In genomic region chr19:37654833-37655688, GRCh38 we compare ENCODE assay signal across 1 cellular context.
TF ChIP-seq lines count a peak whose summit lies in the region.

TSS of gene ZFP30 (minus strand) at chr19:37655465. CDS start at chr19:37647822, 7,643 bp downstream.

TF ChIP-seq in HEK293, 187 proteins besides CTCF, POLR2A, EP300 and RAD21 (continued from another document and continues in another):
- peak; percentile 82; the same call in 1 of the 2 replicates for TF ChIP-seq HIC1 (tag by site-specific recombination; IDR thresholded peaks at IDR 0.05)
- no peak for TF ChIP-seq TRIM28 (IDR thresholded peaks at IDR 0.05; ENCODE audit: borderline replicate concordance, low read length)
- TF ChIP-seq ZNF274 (IDR thresholded peaks at IDR 0.05; ENCODE audit: low read length): no peak
- no peak for TF ChIP-seq ZNF274 (tag by site-specific recombination; IDR thresholded peaks at IDR 0.05; ENCODE audit: borderline replicate concordance)
- no peak for TF ChIP-seq ZNF433 (tag by site-specific recombination; IDR thresholded peaks at IDR 0.05; ENCODE audit: low read depth)
- TF ChIP-seq PRDM1 (tag by site-specific recombination; IDR thresholded peaks at IDR 0.05): no peak
- TF ChIP-seq ZNF514 (tag by site-specific recombination; IDR thresholded peaks at IDR 0.05): no peak
- TF ChIP-seq ZNF707 (tag by site-specific recombination; IDR thresholded peaks at IDR 0.05): peak; percentile 36; the same call in 1 of the 2 replicates
- TF ChIP-seq IKZF3 (tag by site-specific recombination; IDR thresholded peaks at IDR 0.05): no peak; the same call in 1 of the 2 replicates
- TF ChIP-seq ZNF140 (tag by site-specific recombination; IDR thresholded peaks at IDR 0.05): no peak
- TF ChIP-seq MYNN (tag by site-specific recombination; IDR thresholded peaks at IDR 0.05; ENCODE audit: borderline replicate concordance): peak; percentile 28
- 0 out of 2 replicates have a peak, but pooled peaks have one; percentile 1 for TF ChIP-seq ZNF596 (tag by site-specific recombination; IDR thresholded peaks at IDR 0.05)
- TF ChIP-seq KLF7 (tag by site-specific recombination; IDR thresholded peaks at IDR 0.05; ENCODE audit: borderline replicate concordance): peak; percentile 73; the same call in 1 of the 2 replicates
- TF ChIP-seq SALL2 (tag by site-specific recombination; IDR thresholded peaks at IDR 0.05; ENCODE audit: borderline replicate concordance): no peak
- TF ChIP-seq ZNF510 (tag by site-specific recombination; IDR thresholded peaks at IDR 0.05; ENCODE audit: insufficient replicate concordance): no peak
- no peak for TF ChIP-seq ZNF26 (tag by site-specific recombination; IDR thresholded peaks at IDR 0.05)
- no peak for TF ChIP-seq GLI4 (tag by site-specific recombination; IDR thresholded peaks at IDR 0.05)
- TF ChIP-seq ZBTB1 (tag by site-specific recombination; IDR thresholded peaks at IDR 0.05): peak; percentile 64; the same call in 1 of the 2 replicates
- TF ChIP-seq ZNF2 (tag by site-specific recombination; IDR thresholded peaks at IDR 0.05): peak; percentile 92; the same call in 1 of the 2 replicates
- TF ChIP-seq ZNF558 (tag by site-specific recombination; IDR thresholded peaks at IDR 0.05): 0 out of 2 replicates have a peak, but pooled peaks have one; percentile 47
- TF ChIP-seq ZNF202 (tag by site-specific recombination; IDR thresholded peaks at IDR 0.05; ENCODE audit: borderline replicate concordance): no peak
- peak; percentile 99 for TF ChIP-seq REST (tag by site-specific recombination; IDR thresholded peaks at IDR 0.05)
- peak; percentile 95 for TF ChIP-seq ZBTB26 (tag by site-specific recombination; optimal IDR thresholded peaks at IDR 0.05)
- peak; percentile 57; the same call in 1 of the 2 replicates for TF ChIP-seq ZNF843 (tag by site-specific recombination; IDR thresholded peaks at IDR 0.05)
- peak; percentile 92 for TF ChIP-seq ZBTB8A (tag by site-specific recombination; IDR thresholded peaks at IDR 0.05)
- TF ChIP-seq ZNF362 (tag by site-specific recombination; IDR thresholded peaks at IDR 0.05): no peak
- no peak for TF ChIP-seq ZNF621 (tag by site-specific recombination; IDR thresholded peaks at IDR 0.05)
- no peak for TF ChIP-seq ZNF37A (tag by site-specific recombination; IDR thresholded peaks at IDR 0.05)
- TF ChIP-seq GLIS2 (tag by site-specific recombination; IDR thresholded peaks at IDR 0.05): peak; percentile 18; the same call in 1 of the 2 replicates
- TF ChIP-seq ZNF391 (tag by site-specific recombination; IDR thresholded peaks at IDR 0.05; ENCODE audit: borderline replicate concordance, low read depth): peak; percentile 40; the same call in 1 of the 2 replicates
- TF ChIP-seq ZNF792 (tag by site-specific recombination; IDR thresholded peaks at IDR 0.05): peak; percentile 87; the same call in 1 of the 2 replicates
- TF ChIP-seq PRDM10 (tag by site-specific recombination; IDR thresholded peaks at IDR 0.05): peak; percentile 65
- peak; percentile 49; the same call in 1 of the 2 replicates for TF ChIP-seq ZFP69B (tag by site-specific recombination; IDR thresholded peaks at IDR 0.05)
- TF ChIP-seq ZBTB44 (tag by site-specific recombination; IDR thresholded peaks at IDR 0.05): peak; percentile 14; the same call in 1 of the 2 replicates
- TF ChIP-seq GFI1B (tag by site-specific recombination; IDR thresholded peaks at IDR 0.05): no peak; the same call in 1 of the 2 replicates
- no peak for TF ChIP-seq ZNF544 (tag by site-specific recombination; IDR thresholded peaks at IDR 0.05)
- TF ChIP-seq WT1 (tag by site-specific recombination; IDR thresholded peaks at IDR 0.05): peak; percentile 60
- TF ChIP-seq ZNF701 (tag by site-specific recombination; IDR thresholded peaks at IDR 0.05): peak; percentile 65; the same call in 1 of the 2 replicates
- TF ChIP-seq ZBTB17 (tag by site-specific recombination; IDR thresholded peaks at IDR 0.05): no peak
- peak; percentile 86 for TF ChIP-seq ZNF341 (tag by site-specific recombination; IDR thresholded peaks at IDR 0.05; ENCODE audit: low read depth)
- TF ChIP-seq ZNF23 (tag by site-specific recombination; IDR thresholded peaks at IDR 0.05; ENCODE audit: borderline replicate concordance): peak; percentile 5; the same call in 1 of the 2 replicates
- TF ChIP-seq ZNF335 (tag by site-specific recombination; conservative IDR thresholded peaks at IDR 0.05): peak; percentile 94
- 0 out of 2 replicates have a peak, but pooled peaks have one; percentile 27 for TF ChIP-seq FEZF1 (tag by site-specific recombination; IDR thresholded peaks at IDR 0.05)
- TF ChIP-seq ZNF248 (tag by site-specific recombination; IDR thresholded peaks at IDR 0.05): peak; percentile 77; the same call in 1 of the 2 replicates
- 0 out of 2 replicates have a peak, but pooled peaks have one; percentile 53 for TF ChIP-seq ZNF76 (tag by site-specific recombination; IDR thresholded peaks at IDR 0.05; ENCODE audit: borderline replicate concordance, low read depth)
- no peak; the same call in 1 of the 2 replicates for TF ChIP-seq SCRT1 (tag by site-specific recombination; IDR thresholded peaks at IDR 0.05; ENCODE audit: borderline replicate concordance)
- TF ChIP-seq ZNF221 (tag by site-specific recombination; IDR thresholded peaks at IDR 0.05; ENCODE audit: borderline replicate concordance): no peak
- TF ChIP-seq SP2 (tag by site-specific recombination; IDR thresholded peaks at IDR 0.05): peak; percentile 25
- peak; percentile 73; the same call in 1 of the 2 replicates for TF ChIP-seq ZNF639 (tag by site-specific recombination; IDR thresholded peaks at IDR 0.05)
- 0 out of 2 replicates have a peak, but pooled peaks have one; percentile 21 for TF ChIP-seq ZNF239 (tag by site-specific recombination; IDR thresholded peaks at IDR 0.05)
- no peak for TF ChIP-seq ZNF48 (tag by site-specific recombination; IDR thresholded peaks at IDR 0.05)
- no peak for TF ChIP-seq ZNF548 (tag by site-specific recombination; IDR thresholded peaks at IDR 0.05)
